In the genomic region with DNA sequence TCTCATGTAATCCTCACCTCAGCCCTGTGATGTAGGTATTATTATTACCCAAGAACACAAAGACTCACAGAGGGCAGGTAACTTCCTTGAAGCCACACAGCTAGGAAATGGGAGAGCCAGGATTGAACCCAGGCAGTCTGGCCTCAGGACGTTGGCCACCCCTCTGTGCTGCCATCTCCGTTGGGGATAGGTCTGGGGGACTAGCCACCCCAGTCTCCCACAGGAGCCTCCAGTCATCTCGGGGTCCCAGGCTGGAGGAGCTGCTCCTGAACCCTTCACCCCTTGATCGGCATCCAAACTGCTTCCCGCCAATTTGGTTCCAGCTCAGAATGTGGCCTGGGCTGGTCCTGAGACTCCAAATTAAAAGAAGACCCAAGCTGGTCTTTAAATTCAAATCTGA, we compare ENCODE assay signal across 16 cellular contexts.
"Had no signal": no experiment of that assay in that cellular context is flagged by ENCODE, and none has a peak within 500 bp of the region (broad histone marks: within the 10 kb centered on the region; RNA-seq: fewer than 3 reads in every experiment).

No MANE protein-coding gene starts in this region.

- H3K36me3 Mint-ChIP-seq: naive B cell had no signal

- H3K27ac ChIP-seq: ascending aorta, esophagus muscularis mucosa, gastroesophageal sphincter, heart left ventricle, tibial artery, VCaP had no signal

- H3K4me3 Mint-ChIP-seq: activated naive CD4-positive, alpha-beta T cell treated with anti-CD3 and anti-CD28 coated beads for 36 hours; memory B cell had no signal

- H3K4me3 ChIP-seq: ascending aorta, esophagus muscularis mucosa, gastroesophageal sphincter, heart left ventricle, mucosa of descending colon, tibial artery had no signal

- H3K27ac Mint-ChIP-seq: activated naive CD4-positive, alpha-beta T cell treated with anti-CD3 and anti-CD28 coated beads for 36 hours; memory B cell had no signal

- H3K36me3 ChIP-seq: ascending aorta, esophagus muscularis mucosa, gastroesophageal sphincter, heart left ventricle, tibial artery had no signal

- ATAC-seq: gastroesophageal sphincter; heart left ventricle; mucosa of descending colon; stimulated activated naive CD8-positive, alpha-beta T cell treated with anti-CD3 and anti-CD28 coated beads, Interleukin-15, Interleukin-2, amounts not matched to agents 100 U/mL and 50 U/mL, for 24 hours had no signal

- H3K9me3 ChIP-seq: ascending aorta, esophagus muscularis mucosa, gastroesophageal sphincter, heart left ventricle, mucosa of descending colon, tibial artery had no signal

- H3K9me3 Mint-ChIP-seq: activated naive CD4-positive, alpha-beta T cell treated with anti-CD3 and anti-CD28 coated beads for 36 hours; memory B cell; naive B cell had no signal

- DNase-seq: activated CD4-positive, alpha-beta T cell treated with anti-CD3 and anti-CD28 coated beads, Interleukin-2, amount 50 U/mL, for 4 hours; activated naive CD4-positive, alpha-beta T cell treated with anti-CD3 and anti-CD28 coated beads for 36 hours; cortex of kidney; kidney glomerular epithelial cell; mucosa of descending colon; naive B cell; stimulated activated naive CD8-positive, alpha-beta T cell treated with anti-CD3 and anti-CD28 coated beads, Interleukin-15, Interleukin-2, amounts not matched to agents 100 U/mL and 50 U/mL, for 24 hours; substantia nigra; T-helper 2 cell had no signal
